In the genomic region with DNA sequence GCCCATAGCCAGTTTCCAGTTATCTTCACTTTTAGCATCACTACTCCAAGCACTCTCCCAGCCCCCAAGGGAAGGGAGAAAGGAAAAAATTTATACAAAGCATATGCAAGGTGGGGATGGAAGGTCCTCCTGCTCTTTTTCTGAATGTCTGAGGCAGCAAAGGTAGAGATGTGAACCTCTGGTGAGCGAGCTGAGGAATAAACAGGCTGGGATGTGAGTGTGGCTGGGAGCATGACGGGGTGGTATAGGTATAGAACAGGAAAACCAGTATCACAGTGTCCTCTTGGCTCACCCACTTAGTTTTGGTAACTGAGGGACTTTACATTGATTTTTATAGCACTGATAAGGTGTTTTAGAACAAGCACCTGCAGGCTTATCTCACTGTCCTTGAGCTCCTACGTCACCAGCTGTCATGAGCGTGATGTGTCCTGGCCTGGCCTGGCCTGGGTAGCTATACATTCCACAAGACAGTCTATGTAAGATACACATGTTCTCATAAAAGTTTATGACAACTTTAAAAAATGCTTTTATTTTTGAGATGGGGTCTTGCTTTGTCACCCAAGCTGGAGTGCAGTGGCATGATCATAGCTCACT, we compare ENCODE assay signal across 18 cellular contexts. TPM values are rescaled to one million over a fixed set of nuclear protein-coding genes. Genes with fewer than 3 reads are reported as not detected.
DNase-seq lines count a peak whose midpoint lies in the region; ATAC-seq, FAIRE-seq and TF ChIP-seq lines count a peak whose summit lies in the region.
"Had no signal": no experiment of that assay in that cellular context is flagged by ENCODE, and none has a peak within 500 bp of the region (broad histone marks: within the 10 kb centered on the region; RNA-seq: fewer than 3 reads in every experiment).

No MANE protein-coding gene starts in this region.

- no peaks in the 10 kb centered on the region for H3K27me3 ChIP-seq in lower lobe of right lung (ENCODE audit: low read depth)
- H3K27me3 ChIP-seq: BLaER1 had no signal

- H3K4me1 ChIP-seq in lower lobe of right lung, result no peaks in the 10 kb centered on the region
- H3K4me1 ChIP-seq: BLaER1, HAP-1 had no signal

- peaks cover 1 to 2% (median 1%) of the 10 kb centered on the region in 3 donors for H3K27me3 Mint-ChIP-seq in CD14-positive monocyte (ENCODE audit: low read depth in 3 of 3)
- peaks cover 3% of the 10 kb centered on the region for H3K27me3 Mint-ChIP-seq in progenitor cell of endocrine pancreas
- no peaks in the 10 kb centered on the region for H3K27me3 Mint-ChIP-seq in activated T-cell treated with anti-CD3 and anti-CD28 coated beads, Interleukin-2, amount 50 U/mL, for 4 hours (ENCODE audit: low read depth)

- H3K9me3 Mint-ChIP-seq in CD14-positive monocyte (no peaks in the 10 kb centered on the region), progenitor cell of endocrine pancreas (ENCODE audit: low read depth) (no peaks in the 10 kb centered on the region)
- H3K9me3 Mint-ChIP-seq in activated T-cell treated with anti-CD3 and anti-CD28 coated beads, Interleukin-2, amount 50 U/mL, for 4 hours, result no peaks in the 10 kb centered on the region

- H3K4me1 Mint-ChIP-seq in CD14-positive monocyte, result peaks cover 24% of the 10 kb centered on the region
- H3K4me1 Mint-ChIP-seq in progenitor cell of endocrine pancreas (ENCODE audit: low read depth), result peaks cover 14% of the 10 kb centered on the region
- no peaks in the 10 kb centered on the region for H3K4me1 Mint-ChIP-seq in activated T-cell treated with anti-CD3 and anti-CD28 coated beads, Interleukin-2, amount 50 U/mL, for 4 hours (ENCODE audit: low read depth)

- H3K27ac ChIP-seq in coronary artery (no peak overlapping the region), lower lobe of right lung (peak overlapping the region; percentile 73)
- H3K27ac ChIP-seq: BLaER1 had no signal

- ATAC-seq in lower lobe of right lung, result no peak
- ATAC-seq in activated T-cell treated with anti-CD3 and anti-CD28 coated beads, Interleukin-2, amount 50 U/mL, for 4 hours, result no peak
- ATAC-seq: Right ventricle myocardium inferior had no signal

- H3K27ac Mint-ChIP-seq in CD14-positive monocyte (peak overlapping the region; percentile 97 to 100 (median 99)), progenitor cell of endocrine pancreas (peak overlapping the region; percentile 37)

- intact Hi-C loops in CD14-positive monocyte (cut with micrococcal nuclease) (no loop called here), lower lobe of right lung (cut with DNase I) (no loop called here), posterior cingulate gyrus (cut with DNase I) (no loop called here)

- H3K36me3 ChIP-seq in lower lobe of right lung, result no peaks in the 10 kb centered on the region
- H3K36me3 ChIP-seq: BLaER1, HAP-1 had no signal

- no peaks in the 10 kb centered on the region for H3K9me3 ChIP-seq in lower lobe of right lung
- H3K9me3 ChIP-seq: BLaER1, HAP-1 had no signal

- H3K4me3 ChIP-seq in coronary artery, result no peak overlapping the region
- H3K4me3 ChIP-seq in lower lobe of right lung, result no peak overlapping the region
- H3K4me3 ChIP-seq: BLaER1, GM12878, HAP-1 had no signal

- no peak for TF ChIP-seq CTCF in CD14-positive monocyte (IDR thresholded peaks at IDR 0.05)
- no peak for TF ChIP-seq CTCF in coronary artery (IDR thresholded peaks at IDR 0.05)
- no peak for TF ChIP-seq CTCF in lower lobe of right lung (IDR thresholded peaks at IDR 0.05)
- no peak for TF ChIP-seq CTCF in progenitor cell of endocrine pancreas (IDR thresholded peaks at IDR 0.05; ENCODE audit: unreplicated experiment)

- no peak overlapping the region for H3K4me3 Mint-ChIP-seq in CD14-positive monocyte
- H3K4me3 Mint-ChIP-seq in progenitor cell of endocrine pancreas (ENCODE audit: low read depth), result no peak overlapping the region
- H3K4me3 Mint-ChIP-seq in activated T-cell treated with anti-CD3 and anti-CD28 coated beads, Interleukin-2, amount 50 U/mL, for 4 hours, result no peak overlapping the region

- no peak for FAIRE-seq in HTR-8/SVneo (lab: Jason Lieb, UNC)
- FAIRE-seq: A204.1 had no signal

- DNase-seq in CD14-positive monocyte (ENCODE audit: low spot score) (no peak), coronary artery (ENCODE audit: low spot score) (peak; percentile 33), lower lobe of right lung (no peak), progenitor cell of endocrine pancreas (ENCODE audit: low spot score, unreplicated experiment) (no peak), posterior cingulate gyrus (no peak), hypothalamus (lab: John Stamatoyannopoulos, UW) (no peak), HTR-8/SVneo (ENCODE audit: insufficient read length, low spot score) (no peak)
- no peak for DNase-seq in activated T-cell treated with anti-CD3 and anti-CD28 coated beads, Interleukin-2, amount 50 U/mL, for 4 hours
- DNase-seq: GDM1, NCI-H1436, NCI-H2171 treated with DMSO at 0.1 percent for 48 hours, NCI-H510A, NCI-H774 had no signal

- H3K36me3 Mint-ChIP-seq in CD14-positive monocyte (no peaks in the 10 kb centered on the region), progenitor cell of endocrine pancreas (ENCODE audit: insufficient read depth) (no peaks in the 10 kb centered on the region)
- H3K36me3 Mint-ChIP-seq in activated T-cell treated with anti-CD3 and anti-CD28 coated beads, Interleukin-2, amount 50 U/mL, for 4 hours (ENCODE audit: insufficient read depth), result no peaks in the 10 kb centered on the region

RNA-seq across cellular contexts. Expression of gene POLD3, which starts 10.3 kb away (rescaled TPM):
- polyA plus RNA-seq in CD14-positive monocyte, result 10 to 100 TPM; 26.2 to 29.9 TPM
- total RNA-seq in lower lobe of right lung (18.5 TPM), progenitor cell of endocrine pancreas (26.6 and 27.9 TPM in 2 replicates)
- 10 to 100 TPM; 37.5 to 45.7 (median 37.5) TPM for total RNA-seq in activated T-cell treated with anti-CD3 and anti-CD28 coated beads, Interleukin-2, amount 50 U/mL, for 4 hours
